Comparison of ENCODE assay signal across 19 cellular contexts in the genomic region with DNA sequence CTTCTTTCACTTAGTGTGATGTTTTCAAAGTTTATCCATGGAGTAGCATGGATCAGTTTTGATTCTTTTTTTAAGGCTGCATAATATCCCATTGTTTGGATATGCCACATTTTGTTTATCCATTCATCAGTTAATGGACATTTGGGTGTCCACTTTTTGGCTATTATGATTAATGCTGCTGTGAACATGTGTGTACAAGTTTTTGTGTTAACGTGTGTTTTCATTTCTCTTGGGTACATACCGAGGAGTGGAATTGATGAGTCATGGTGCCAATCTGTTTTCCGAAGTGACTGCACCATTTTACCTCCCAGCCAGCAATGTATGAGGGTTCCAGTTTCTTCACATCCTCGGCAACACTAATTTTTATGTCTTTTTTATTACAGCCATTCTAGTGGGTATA.
DNase-seq lines count a peak whose midpoint lies in the region; ATAC-seq, FAIRE-seq and TF ChIP-seq lines count a peak whose summit lies in the region.
"Had no signal": no experiment of that assay in that cellular context is flagged by ENCODE, and none has a peak within 500 bp of the region (broad histone marks: within the 10 kb centered on the region; RNA-seq: fewer than 3 reads in every experiment).

No MANE protein-coding gene starts in this region.

- H3K27ac ChIP-seq in K562 (ENCODE audit: extremely low read depth, low read depth, low read length), result no peak overlapping the region

- no peak overlapping the region for H3K4me2 ChIP-seq in K562 (ENCODE audit: insufficient read depth, low read length)

- H3K4me3 Mint-ChIP-seq in T-helper 2 cell treated with Interferon-gamma antibody and Interleukin-4, amounts not matched to agents 5 μg/mL and 100 μg/mL, for 36 hours, result peak overlapping the region; percentile 4
- H3K4me3 Mint-ChIP-seq in progenitor cell of endocrine pancreas (ENCODE audit: low read depth), result peak overlapping the region; percentile 44
- no peak overlapping the region for H3K4me3 Mint-ChIP-seq in effector memory CD8-positive, alpha-beta T cell
- no peak overlapping the region for H3K4me3 Mint-ChIP-seq in activated naive CD8-positive, alpha-beta T cell treated with anti-CD3 and anti-CD28 coated beads for 36 hours

- H3K9me3 ChIP-seq in K562 (replicated peaks; ENCODE audit: control insufficient read depth, insufficient read depth, low read depth, low read length), result no peaks in the 10 kb centered on the region

- no peak for TF ChIP-seq POLR2A in K562 (conservative IDR thresholded peaks at IDR 0.05)

- no peak for TF ChIP-seq CTCF in K562 (IDR thresholded peaks at IDR 0.05 in 2 of 3, conservative IDR thresholded peaks at IDR 0.05 in 1 of 3; ENCODE audit: insufficient read depth in 2 of 3, low read depth in 1 of 3, low read length in 3 of 3)
- no peak for TF ChIP-seq CTCF in progenitor cell of endocrine pancreas (IDR thresholded peaks at IDR 0.05; ENCODE audit: unreplicated experiment)

- no peaks in the 10 kb centered on the region for H3K9me3 Mint-ChIP-seq in T-helper 2 cell treated with Interferon-gamma antibody and Interleukin-4, amounts not matched to agents 5 μg/mL and 100 μg/mL, for 36 hours
- H3K9me3 Mint-ChIP-seq in progenitor cell of endocrine pancreas (ENCODE audit: low read depth), result no peaks in the 10 kb centered on the region
- no peaks in the 10 kb centered on the region for H3K9me3 Mint-ChIP-seq in effector memory CD8-positive, alpha-beta T cell
- no peaks in the 10 kb centered on the region for H3K9me3 Mint-ChIP-seq in activated naive CD8-positive, alpha-beta T cell treated with anti-CD3 and anti-CD28 coated beads for 36 hours
- H3K9me3 Mint-ChIP-seq: H9, IgD-negative memory B cell had no signal

- CTCF ChIA-PET in K562 (lab: Yijun Ruan, JAX; ENCODE audit: low intra/inter-chr PET ratio), result no interaction called here

- 2% methylated on average over 4 of the region's 4 CpGs for WGBS in K562 (ENCODE audit: insufficient coverage, low coverage, missing lambda C conversion rate)

- no peak for TF ChIP-seq EP300 in K562 (IDR thresholded peaks at IDR 0.05; ENCODE audit: low read length)

- no peak for TF ChIP-seq RAD21 in K562 (CRISPR knock-in tag; conservative IDR thresholded peaks at IDR 0.05 in 1 of 2, IDR thresholded peaks at IDR 0.05 in 1 of 2)

- no peak overlapping the region for H2AFZ ChIP-seq in K562 (ENCODE audit: low read depth, low read length)

- no peak for DNase-seq in T-helper 2 cell treated with Interferon-gamma antibody and Interleukin-4, amounts not matched to agents 5 μg/mL and 100 μg/mL, for 36 hours (ENCODE audit: low spot score)
- no peak for DNase-seq in T-helper 2 cell
- DNase-seq in K562 (ENCODE audit: extremely low read depth in 1 of 4, low spot score in 3 of 4), result no peak
- no peak for DNase-seq in progenitor cell of endocrine pancreas (ENCODE audit: low spot score, unreplicated experiment)
- DNase-seq in NCI-H748 treated with DMSO at 0.1 percent for 48 hours (lab: John Stamatoyannopoulos, UW), result no peak
- DNase-seq in effector memory CD8-positive, alpha-beta T cell, result no peak
- no peak for DNase-seq in activated naive CD8-positive, alpha-beta T cell treated with anti-CD3 and anti-CD28 coated beads for 36 hours
- DNase-seq: 8988T, C1 segment of cervical spinal cord, COR-L47, DMS153, H9, NCI-H1092, NCI-H2107, NCI-H226, NCI-H526 treated with DMSO at 0.1 percent for 48 hours, PC-3 had no signal

- H3K36me3 Mint-ChIP-seq in T-helper 2 cell treated with Interferon-gamma antibody and Interleukin-4, amounts not matched to agents 5 μg/mL and 100 μg/mL, for 36 hours (ENCODE audit: low read depth), result no peaks in the 10 kb centered on the region
- H3K36me3 Mint-ChIP-seq in progenitor cell of endocrine pancreas (ENCODE audit: insufficient read depth), result no peaks in the 10 kb centered on the region
- no peaks in the 10 kb centered on the region for H3K36me3 Mint-ChIP-seq in effector memory CD8-positive, alpha-beta T cell (ENCODE audit: insufficient read depth)
- H3K36me3 Mint-ChIP-seq in activated naive CD8-positive, alpha-beta T cell treated with anti-CD3 and anti-CD28 coated beads for 36 hours, result no peaks in the 10 kb centered on the region

- H4K20me1 ChIP-seq in K562 (replicated peaks; ENCODE audit: control insufficient read depth, insufficient read depth, low read length), result peaks cover 6% of the 10 kb centered on the region; the same call in 1 of the 2 replicates

- no peaks in the 10 kb centered on the region for H3K36me3 ChIP-seq in K562 (ENCODE audit: control insufficient read depth, insufficient read depth, low read length)

- peaks cover 6% of the 10 kb centered on the region for H3K4me1 Mint-ChIP-seq in T-helper 2 cell treated with Interferon-gamma antibody and Interleukin-4, amounts not matched to agents 5 μg/mL and 100 μg/mL, for 36 hours (ENCODE audit: low read depth)
- peaks cover 8% of the 10 kb centered on the region for H3K4me1 Mint-ChIP-seq in progenitor cell of endocrine pancreas (ENCODE audit: low read depth)
- H3K4me1 Mint-ChIP-seq in effector memory CD8-positive, alpha-beta T cell (ENCODE audit: low read depth in 2 of 2), result peaks cover 4 to 7% of the 10 kb centered on the region in 2 donors
- H3K4me1 Mint-ChIP-seq in activated naive CD8-positive, alpha-beta T cell treated with anti-CD3 and anti-CD28 coated beads for 36 hours, result peaks cover 8% of the 10 kb centered on the region

- H3K4me3 ChIP-seq in K562, result no peak overlapping the region

- POLR2A ChIA-PET in K562 (lab: Yijun Ruan, JAX), result no interaction called here

- no TSS peak for BruUV-seq in K562 (replicated peaks; lab: Mats Ljungman, UMichigan)

- no peak for ATAC-seq in K562
- ATAC-seq in esophagus mucosa, result peak; percentile 16
- ATAC-seq in effector memory CD8-positive, alpha-beta T cell (replicated peaks), result no peak
- ATAC-seq: PC-3 had no signal

- intact Hi-C loops in K562 (cut with micrococcal nuclease), result no loop called here

- H3K4me1 ChIP-seq in K562 (replicated peaks in 1 of 2; ENCODE audit: control insufficient read depth in 2 of 2, insufficient read depth in 2 of 2, low read length in 2 of 2), result peaks cover 0 to 17% of the 10 kb centered on the region in 2 experiments; a peak in 2 of 5 replicates

- in situ Hi-C loops in K562 (cut with MboI), result no loop called here

- no peak overlapping the region for H3K27ac Mint-ChIP-seq in T-helper 2 cell treated with Interferon-gamma antibody and Interleukin-4, amounts not matched to agents 5 μg/mL and 100 μg/mL, for 36 hours
- H3K27ac Mint-ChIP-seq in progenitor cell of endocrine pancreas, result no peak overlapping the region
- no peak overlapping the region for H3K27ac Mint-ChIP-seq in effector memory CD8-positive, alpha-beta T cell
- no peak overlapping the region for H3K27ac Mint-ChIP-seq in activated naive CD8-positive, alpha-beta T cell treated with anti-CD3 and anti-CD28 coated beads for 36 hours
- H3K27ac Mint-ChIP-seq: H9 had no signal

- H3K9ac ChIP-seq in K562 (ENCODE audit: insufficient read depth in 1 of 2, low read depth in 2 of 2, low read length in 2 of 2), result no peak overlapping the region

- FAIRE-seq in K562 (lab: Jason Lieb, UNC), result no peak

- H3K79me2 ChIP-seq in K562 (ENCODE audit: control insufficient read depth, insufficient read depth, low read length), result no peaks in the 10 kb centered on the region

- no peaks in the 10 kb centered on the region for H3K9me1 ChIP-seq in K562 (ENCODE audit: control insufficient read depth, insufficient read depth, low read length)

- H3K27me3 Mint-ChIP-seq in T-helper 2 cell treated with Interferon-gamma antibody and Interleukin-4, amounts not matched to agents 5 μg/mL and 100 μg/mL, for 36 hours (ENCODE audit: low read depth), result peaks cover 58% of the 10 kb centered on the region
- H3K27me3 Mint-ChIP-seq in progenitor cell of endocrine pancreas, result no peaks in the 10 kb centered on the region
- H3K27me3 Mint-ChIP-seq in effector memory CD8-positive, alpha-beta T cell, result peaks cover 25 to 28% of the 10 kb centered on the region in 2 donors
- H3K27me3 Mint-ChIP-seq in activated naive CD8-positive, alpha-beta T cell treated with anti-CD3 and anti-CD28 coated beads for 36 hours, result peaks cover 46% of the 10 kb centered on the region

- peaks cover 39 to 60% of the 10 kb centered on the region in 2 experiments for H3K27me3 ChIP-seq in K562 (ENCODE audit: control insufficient read depth in 2 of 2, insufficient read depth in 2 of 2, low read length in 2 of 2)

TF ChIP-seq in K562, 482 proteins besides CTCF, POLR2A, EP300 and RAD21 (continues in another document):
- TF ChIP-seq TAF15 (IDR thresholded peaks at IDR 0.05; ENCODE audit: low read depth, low read length) (no peak), BCL6 (CRISPR knock-in tag; IDR thresholded peaks at IDR 0.05) (no peak), SNRNP70 (optimal IDR thresholded peaks at IDR 0.05; ENCODE audit: low read depth, low read length) (no peak), TFAM (CRISPR knock-in tag; conservative IDR thresholded peaks at IDR 0.05) (no peak), ETS2 (tag; IDR thresholded peaks at IDR 0.05; ENCODE audit: borderline replicate concordance, poor library complexity, severe bottlenecking) (no peak), MAFF (IDR thresholded peaks at IDR 0.05; ENCODE audit: low read length) (peak; percentile 46), GTF2A2 (tag; IDR thresholded peaks at IDR 0.05) (no peak), MAFG (tag; conservative IDR thresholded peaks at IDR 0.05) (peak; percentile 59), SETDB1 (IDR thresholded peaks at IDR 0.05; ENCODE audit: low read length) (no peak), NFE2L1 (tag; IDR thresholded peaks at IDR 0.05; ENCODE audit: borderline replicate concordance, low read depth) (peak; percentile 62), NFE2 (IDR thresholded peaks at IDR 0.05; ENCODE audit: low read depth) (peak; percentile 25; the same call in 1 of the 2 replicates), ZNF316 (IDR thresholded peaks at IDR 0.05) (peak; percentile 37; the same call in 1 of the 2 replicates), C11orf30 (IDR thresholded peaks at IDR 0.05; ENCODE audit: low read depth) (peak; percentile 21; the same call in 1 of the 2 replicates), BACH1 (tag; IDR thresholded peaks at IDR 0.05) (no peak)
- TF ChIP-seq, protein P1, sequence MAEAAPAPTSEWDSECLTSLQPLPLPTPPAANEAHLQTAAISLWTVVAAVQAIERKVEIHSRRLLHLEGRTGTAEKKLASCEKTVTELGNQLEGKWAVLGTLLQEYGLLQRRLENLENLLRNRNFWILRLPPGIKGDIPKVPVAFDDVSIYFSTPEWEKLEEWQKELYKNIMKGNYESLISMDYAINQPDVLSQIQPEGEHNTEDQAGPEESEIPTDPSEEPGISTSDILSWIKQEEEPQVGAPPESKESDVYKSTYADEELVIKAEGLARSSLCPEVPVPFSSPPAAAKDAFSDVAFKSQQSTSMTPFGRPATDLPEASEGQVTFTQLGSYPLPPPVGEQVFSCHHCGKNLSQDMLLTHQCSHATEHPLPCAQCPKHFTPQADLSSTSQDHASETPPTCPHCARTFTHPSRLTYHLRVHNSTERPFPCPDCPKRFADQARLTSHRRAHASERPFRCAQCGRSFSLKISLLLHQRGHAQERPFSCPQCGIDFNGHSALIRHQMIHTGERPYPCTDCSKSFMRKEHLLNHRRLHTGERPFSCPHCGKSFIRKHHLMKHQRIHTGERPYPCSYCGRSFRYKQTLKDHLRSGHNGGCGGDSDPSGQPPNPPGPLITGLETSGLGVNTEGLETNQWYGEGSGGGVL (CRISPR knock-in tag; IDR thresholded peaks at IDR 0.05), result no peak

Comparison
In these comparisons a context has a peak if more than half of its experiments do, and no peak if none do; other contexts are left out.
1. H3K4me3 Mint-ChIP-seq: peak in T-helper 2 cell treated with Interferon-gamma antibody and Interleukin-4, amounts not matched to agents 5 μg/mL and 100 μg/mL, for 36 hours (single experiment) and progenitor cell of endocrine pancreas (single experiment); none in effector memory CD8-positive, alpha-beta T cell (0 of 2) and activated naive CD8-positive, alpha-beta T cell treated with anti-CD3 and anti-CD28 coated beads for 36 hours (single experiment).